Comparison of ENCODE assay signal across 11 cellular contexts in the genomic region with DNA sequence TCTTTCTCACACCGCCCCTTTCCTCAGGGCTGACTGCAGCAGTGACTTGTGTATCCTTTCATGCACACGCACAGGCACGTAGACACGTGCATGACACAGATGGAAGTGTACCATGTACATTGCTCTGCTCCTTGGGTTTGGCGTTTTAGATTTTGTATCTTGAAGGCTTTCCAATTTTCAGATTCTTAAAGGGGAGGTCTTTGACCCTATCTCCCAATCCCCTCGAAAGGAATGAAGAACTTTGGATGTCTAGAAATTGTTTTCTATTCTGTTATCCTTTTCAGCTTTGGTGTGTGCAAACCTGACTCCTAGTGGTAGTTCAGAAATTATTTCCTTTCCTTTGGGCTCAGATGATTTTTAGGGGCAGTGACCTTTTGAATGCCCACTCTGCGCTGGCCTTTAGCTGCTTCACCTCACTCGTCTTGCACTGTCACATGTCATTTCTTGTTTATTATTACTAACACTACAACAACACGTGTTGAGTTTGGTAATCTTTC.
DNase-seq lines count a peak whose midpoint lies in the region; ATAC-seq and TF ChIP-seq lines count a peak whose summit lies in the region.
"Had no signal": no experiment of that assay in that cellular context is flagged by ENCODE, and none has a peak within 500 bp of the region (broad histone marks: within the 10 kb centered on the region; RNA-seq: fewer than 3 reads in every experiment).

No MANE protein-coding gene starts in this region.

- H3K27ac Mint-ChIP-seq in activated T-cell treated with anti-CD3 and anti-CD28 coated beads, Interleukin-2, amount 50 U/mL, for 24 hours = peak overlapping the region; percentile 31
- H3K27ac Mint-ChIP-seq in activated T-helper 17 cell treated with anti-CD3 and anti-CD28 coated beads, Interleukin-2, amount 50 U/mL, for 72 hours = no peak overlapping the region

- no peak overlapping the region for H3K4me2 ChIP-seq in OCI-LY7 (ENCODE audit: low read length)

- peak; percentile 82 for ATAC-seq in esophagus mucosa
- ATAC-seq in stimulated activated naive CD8-positive, alpha-beta T cell treated with anti-CD3 and anti-CD28 coated beads, Interleukin-15, Interleukin-2, amounts not matched to agents 100 U/mL and 50 U/mL, for 24 hours = peak; percentile 46
- no peak for ATAC-seq in activated T-helper 17 cell treated with anti-CD3 and anti-CD28 coated beads, Interleukin-2, amount 50 U/mL, for 72 hours (replicated peaks)

- H3K9me3 Mint-ChIP-seq in activated T-cell treated with anti-CD3 and anti-CD28 coated beads, Interleukin-2, amount 50 U/mL, for 24 hours = no peaks in the 10 kb centered on the region
- no peaks in the 10 kb centered on the region for H3K9me3 Mint-ChIP-seq in activated T-helper 17 cell treated with anti-CD3 and anti-CD28 coated beads, Interleukin-2, amount 50 U/mL, for 72 hours

- H2AFZ ChIP-seq in OCI-LY7 (ENCODE audit: low read length) = no peak overlapping the region

- no peaks in the 10 kb centered on the region for H3K27me3 ChIP-seq in vagina

- no peak for TF ChIP-seq POLR2A in vagina (IDR thresholded peaks at IDR 0.05)

- intact Hi-C loops in OCI-LY7 (cut with micrococcal nuclease; ENCODE audit: unreplicated experiment) (loop anchor here (5.0 to 10.0 kb wide), 2 partner anchors 370 to 418 kb away; no protein-coding TSS in a partner anchor), vagina (cut with DNase I) (no loop called here)

- H3K27me3 Mint-ChIP-seq in activated T-cell treated with anti-CD3 and anti-CD28 coated beads, Interleukin-2, amount 50 U/mL, for 24 hours = no peaks in the 10 kb centered on the region
- H3K27me3 Mint-ChIP-seq in activated T-helper 17 cell treated with anti-CD3 and anti-CD28 coated beads, Interleukin-2, amount 50 U/mL, for 72 hours = no peaks in the 10 kb centered on the region

- H3K27ac ChIP-seq in OCI-LY7 (ENCODE audit: low read depth, low read length, poor library complexity, severe bottlenecking) = no peak overlapping the region
- no peak overlapping the region for H3K27ac ChIP-seq in vagina

- DNase-seq in activated T-cell treated with anti-CD3 and anti-CD28 coated beads, Interleukin-2, amount 50 U/mL, for 24 hours = no peak
- DNase-seq in activated T-cell treated with anti-CD3 and anti-CD28 coated beads, Interleukin-2, amount 50 U/mL, for 48 hours = no peak
- peak; percentile 14 for DNase-seq in OCI-LY7 (ENCODE audit: low spot score)
- DNase-seq in stimulated activated naive CD8-positive, alpha-beta T cell treated with anti-CD3 and anti-CD28 coated beads, Interleukin-15, Interleukin-2, amounts not matched to agents 100 U/mL and 50 U/mL, for 24 hours = no peak
- DNase-seq in inferior parietal cortex (ENCODE audit: extremely low spot score) = no peak
- no peak for DNase-seq in vagina (ENCODE audit: extremely low spot score in 2 of 2)
- DNase-seq: COR-L47; cortex of kidney; NK-92 treated with Interleukin-12 subunit alpha and Interleukin-12 subunit beta, amount 100 ng/mL, for 24 hours had no signal

- H3K79me2 ChIP-seq in OCI-LY7 (ENCODE audit: insufficient read depth, low read depth, low read length) = peaks cover 5% of the 10 kb centered on the region; the same call in 1 of the 2 replicates

- BruUV-seq in OCI-LY7 (replicated peaks; lab: Mats Ljungman, UMichigan) = no TSS peak

- H3K9me3 ChIP-seq in OCI-LY7 (ENCODE audit: low read length) (no peaks in the 10 kb centered on the region), vagina (no peaks in the 10 kb centered on the region)

- H3K4me1 ChIP-seq in OCI-LY7 (ENCODE audit: insufficient read depth, low read length, poor library complexity, severe bottlenecking) (no peaks in the 10 kb centered on the region), vagina (peaks cover 14% of the 10 kb centered on the region)

- POLR2A ChIA-PET in OCI-LY7 (lab: Charles Lee) = interaction anchor here (0.7 to 1.1 kb wide), 4 partner anchors 9 to 636 kb away, joined by 3 to 9 read pairs (median 4); no protein-coding TSS in a partner anchor

- TF ChIP-seq CTCF in OCI-LY7 (conservative IDR thresholded peaks at IDR 0.05; ENCODE audit: low read length) (peak; percentile 73), vagina (IDR thresholded peaks at IDR 0.05) (no peak)

- peaks cover 59% of the 10 kb centered on the region for H3K4me1 Mint-ChIP-seq in activated T-cell treated with anti-CD3 and anti-CD28 coated beads, Interleukin-2, amount 50 U/mL, for 24 hours (ENCODE audit: low read depth)
- peaks cover 19% of the 10 kb centered on the region for H3K4me1 Mint-ChIP-seq in activated T-helper 17 cell treated with anti-CD3 and anti-CD28 coated beads, Interleukin-2, amount 50 U/mL, for 72 hours

- no peaks in the 10 kb centered on the region for H3K9me2 ChIP-seq in OCI-LY7 (ENCODE audit: insufficient read depth, low read length)

- CTCF ChIA-PET in OCI-LY7 (lab: Charles Lee; ENCODE audit: unreplicated experiment) = interaction anchor here (1.3 kb wide), 1 partner anchor 9 kb away, joined by 5 read pairs; no protein-coding TSS in a partner anchor

- H4K20me1 ChIP-seq in OCI-LY7 (ENCODE audit: insufficient read depth, low read length) = peaks cover 10% of the 10 kb centered on the region; the same call in 1 of the 2 replicates

- H3K36me3 ChIP-seq in OCI-LY7 (ENCODE audit: insufficient read depth, low read length) (no peaks in the 10 kb centered on the region), vagina (no peaks in the 10 kb centered on the region)

- peaks cover 18% of the 10 kb centered on the region for H3K36me3 Mint-ChIP-seq in activated T-cell treated with anti-CD3 and anti-CD28 coated beads, Interleukin-2, amount 50 U/mL, for 24 hours (ENCODE audit: low read depth)
- peaks cover 28% of the 10 kb centered on the region for H3K36me3 Mint-ChIP-seq in activated T-helper 17 cell treated with anti-CD3 and anti-CD28 coated beads, Interleukin-2, amount 50 U/mL, for 72 hours (ENCODE audit: low read depth)

- H3K4me3 ChIP-seq in OCI-LY7 (ENCODE audit: low read depth, low read length, poor library complexity, severe bottlenecking) (no peak overlapping the region), vagina (no peak overlapping the region)

- no peak overlapping the region for H3K4me3 Mint-ChIP-seq in activated T-cell treated with anti-CD3 and anti-CD28 coated beads, Interleukin-2, amount 50 U/mL, for 24 hours
- H3K4me3 Mint-ChIP-seq in activated T-helper 17 cell treated with anti-CD3 and anti-CD28 coated beads, Interleukin-2, amount 50 U/mL, for 72 hours = no peak overlapping the region
